In the genomic region with DNA sequence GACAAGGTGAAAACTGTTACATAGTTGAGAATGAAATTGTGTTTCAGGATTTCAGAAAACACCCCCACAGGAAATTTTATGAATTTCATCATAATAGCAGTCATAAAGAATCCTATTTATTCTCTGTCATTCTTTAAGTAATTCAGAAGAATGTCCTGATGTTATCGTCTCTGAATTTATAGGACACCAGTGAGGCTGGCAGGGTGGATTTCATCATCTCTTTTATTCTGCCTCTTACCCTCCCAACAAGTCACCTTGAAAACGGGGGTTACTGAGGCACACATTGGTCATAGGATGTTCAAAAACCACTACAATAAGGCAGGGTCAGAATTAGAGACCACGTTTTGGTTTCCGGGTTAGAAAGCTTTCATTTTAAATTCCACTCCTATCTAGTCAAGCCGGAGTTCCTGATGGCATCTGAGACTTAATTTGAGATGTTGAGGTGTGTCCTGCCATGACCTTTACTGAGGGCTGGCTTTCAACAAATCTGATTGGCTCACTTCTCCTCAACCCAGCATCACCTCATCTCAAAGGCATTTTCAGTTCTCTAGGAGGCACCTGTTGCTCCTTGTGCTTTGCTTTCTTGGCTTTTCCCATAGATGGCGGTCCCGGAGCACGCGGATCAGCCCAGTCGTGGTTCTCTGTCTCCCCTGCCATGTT, we compare ENCODE assay signal across 10 cellular contexts.
A peak's percentile ranks its signal among the peaks of the same experiment; 100 is the strongest.
DNase-seq lines count a peak whose midpoint lies in the region; ATAC-seq lines count a peak whose summit lies in the region.
"Had no signal": no experiment of that assay in that cellular context is flagged by ENCODE, and none has a peak within 500 bp of the region (broad histone marks: within the 10 kb centered on the region; RNA-seq: fewer than 3 reads in every experiment).

No MANE protein-coding gene starts in this region.

- H3K4me3 Mint-ChIP-seq in activated naive CD8-positive, alpha-beta T cell: no peak overlapping the region
- H3K4me3 Mint-ChIP-seq: activated naive CD4-positive, alpha-beta T cell treated with anti-CD3 and anti-CD28 coated beads, Interleukin-2, amount 10 ng/mL, durations not matched to agents 7 days and 5 days; T-helper 17 cell had no signal

- H3K27ac ChIP-seq in BLaER1: peak overlapping the region; percentile 24

- no peaks in the 10 kb centered on the region for H3K36me3 ChIP-seq in BLaER1

- H3K27me3 Mint-ChIP-seq in activated naive CD8-positive, alpha-beta T cell: no peaks in the 10 kb centered on the region
- H3K27me3 Mint-ChIP-seq: T-helper 17 cell had no signal

- H3K36me3 Mint-ChIP-seq in activated naive CD8-positive, alpha-beta T cell: peaks cover 9% of the 10 kb centered on the region

- no peaks in the 10 kb centered on the region for H4K20me1 ChIP-seq in BLaER1

- ATAC-seq in GM21526 (IDR thresholded peaks at IDR 0.05; ENCODE audit: low FRiP score, unreplicated experiment) (no peak), HG03196 (IDR thresholded peaks at IDR 0.05; ENCODE audit: unreplicated experiment) (no peak)
- ATAC-seq: T-helper 17 cell had no signal

- H3K9me3 ChIP-seq in BLaER1: peaks cover 4% of the 10 kb centered on the region

- peak overlapping the region; percentile 56 for H3K27ac Mint-ChIP-seq in activated naive CD8-positive, alpha-beta T cell
- H3K27ac Mint-ChIP-seq: activated naive CD4-positive, alpha-beta T cell treated with anti-CD3 and anti-CD28 coated beads, Interleukin-2, amount 10 ng/mL, durations not matched to agents 7 days and 5 days; T-helper 17 cell had no signal

- no peaks in the 10 kb centered on the region for H3K27me3 ChIP-seq in BLaER1

- DNase-seq in HS-5 (ENCODE audit: low read depth) (peak; percentile 87), iris pigment epithelial cell (ENCODE audit: low read depth) (peak; percentile 43), NCI-H128 (lab: John Stamatoyannopoulos, UW; ENCODE audit: unreplicated experiment) (no peak), superior temporal gyrus (ENCODE audit: extremely low spot score) (no peak)
- DNase-seq: activated naive CD4-positive, alpha-beta T cell treated with anti-CD3 and anti-CD28 coated beads, Interleukin-2, amount 10 ng/mL, durations not matched to agents 7 days and 5 days; T-helper 17 cell had no signal

- H3K4me2 ChIP-seq in BLaER1: peak overlapping the region; percentile 56

- H3K4me3 ChIP-seq in BLaER1: no peak overlapping the region

- H3K9ac ChIP-seq in BLaER1: no peak overlapping the region

- H3K4me1 ChIP-seq in BLaER1: peaks cover 49% of the 10 kb centered on the region

- peaks cover 5% of the 10 kb centered on the region for H3K9me3 Mint-ChIP-seq in activated naive CD8-positive, alpha-beta T cell (ENCODE audit: low read depth)

- H3K4me1 Mint-ChIP-seq in activated naive CD8-positive, alpha-beta T cell (ENCODE audit: low read depth): peaks cover 24% of the 10 kb centered on the region

Comparison
In these comparisons a context has a peak if more than half of its experiments do, and no peak if none do; other contexts are left out.
1. DNase-seq: peak in HS-5 (single experiment) and iris pigment epithelial cell (single experiment); none in NCI-H128 (single experiment) and superior temporal gyrus (single experiment).